ENCODE assay signal across 1 cellular context in the genomic region with DNA sequence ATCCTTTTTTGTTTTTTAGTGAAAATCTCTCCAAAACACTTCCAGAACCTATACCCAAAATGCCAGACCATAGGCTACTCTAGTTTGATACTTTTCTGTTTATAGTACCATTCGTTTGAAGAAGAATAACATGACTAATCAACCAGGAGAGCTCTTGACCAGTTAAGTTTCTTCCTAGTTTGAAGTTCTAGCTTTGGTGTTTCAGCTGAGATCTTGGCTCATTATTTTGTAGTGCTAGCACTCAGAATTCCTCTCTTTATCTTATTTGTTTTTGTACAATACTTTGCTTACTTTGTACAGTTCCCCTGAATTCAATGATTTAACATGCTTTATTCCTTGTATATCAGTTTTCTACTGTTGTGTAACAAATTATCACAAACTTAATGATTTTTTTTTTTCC.
TF ChIP-seq lines count a peak whose summit lies in the region.

No MANE protein-coding gene starts in this region.

TF ChIP-seq in HCT116, 20 proteins besides CTCF, POLR2A, EP300 and RAD21 (continued from another document):
- TF ChIP-seq, protein P1, sequence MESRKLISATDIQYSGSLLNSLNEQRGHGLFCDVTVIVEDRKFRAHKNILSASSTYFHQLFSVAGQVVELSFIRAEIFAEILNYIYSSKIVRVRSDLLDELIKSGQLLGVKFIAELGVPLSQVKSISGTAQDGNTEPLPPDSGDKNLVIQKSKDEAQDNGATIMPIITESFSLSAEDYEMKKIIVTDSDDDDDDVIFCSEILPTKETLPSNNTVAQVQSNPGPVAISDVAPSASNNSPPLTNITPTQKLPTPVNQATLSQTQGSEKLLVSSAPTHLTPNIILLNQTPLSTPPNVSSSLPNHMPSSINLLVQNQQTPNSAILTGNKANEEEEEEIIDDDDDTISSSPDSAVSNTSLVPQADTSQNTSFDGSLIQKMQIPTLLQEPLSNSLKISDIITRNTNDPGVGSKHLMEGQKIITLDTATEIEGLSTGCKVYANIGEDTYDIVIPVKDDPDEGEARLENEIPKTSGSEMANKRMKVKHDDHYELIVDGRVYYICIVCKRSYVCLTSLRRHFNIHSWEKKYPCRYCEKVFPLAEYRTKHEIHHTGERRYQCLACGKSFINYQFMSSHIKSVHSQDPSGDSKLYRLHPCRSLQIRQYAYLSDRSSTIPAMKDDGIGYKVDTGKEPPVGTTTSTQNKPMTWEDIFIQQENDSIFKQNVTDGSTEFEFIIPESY (IDR thresholded peaks at IDR 0.05; ENCODE audit: extremely low read depth, insufficient replicate concordance, low read length): no peak
- TF ChIP-seq YY1 (IDR thresholded peaks at IDR 0.05; ENCODE audit: extremely low read depth, insufficient replicate concordance, low read depth, low read length): no peak
TF ChIP-seq in HCT116: peak in this region for 0.
